8 cellular contexts compared by ENCODE assay signal in the genomic region with DNA sequence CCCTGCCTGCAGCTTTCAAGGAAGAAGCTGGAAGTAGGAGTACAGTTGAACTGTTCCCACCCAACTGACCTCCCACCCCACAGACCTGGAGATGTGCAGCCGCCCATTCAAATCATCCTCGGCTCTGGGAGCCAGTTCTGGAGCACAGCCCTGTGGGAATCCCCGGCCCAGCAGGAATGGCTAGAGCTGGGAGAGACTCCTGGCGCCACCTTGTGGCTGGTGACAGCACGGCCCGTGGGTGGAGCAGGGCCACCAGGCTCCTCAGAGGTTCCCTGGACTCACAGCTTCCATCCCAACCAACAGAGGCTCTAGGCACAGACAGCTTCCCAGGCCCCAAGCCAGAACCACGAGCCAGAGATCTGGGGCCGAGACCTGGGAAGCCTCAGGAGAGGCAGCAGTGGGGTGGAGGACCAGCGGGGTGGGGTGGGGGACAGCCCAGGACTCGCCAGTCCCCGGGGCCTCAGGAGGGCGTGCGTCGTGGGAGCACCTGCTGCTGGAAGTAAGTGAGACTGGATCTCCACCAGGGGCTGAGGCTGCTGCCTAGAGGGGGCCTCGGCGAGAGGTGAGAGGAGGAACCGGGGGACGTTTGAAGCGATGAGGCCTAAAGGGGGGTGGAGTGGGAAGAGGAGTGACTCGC. TPM values are rescaled to one million over a fixed set of nuclear protein-coding genes. Genes with fewer than 3 reads are reported as not detected.
DNase-seq lines count a peak whose midpoint lies in the region; ATAC-seq and TF ChIP-seq lines count a peak whose summit lies in the region.

No MANE protein-coding gene starts in this region.

- H3K4me3 Mint-ChIP-seq in activated T-cell treated with anti-CD3 and anti-CD28 coated beads, Interleukin-2, amount 50 U/mL, for 72 hours: no peak overlapping the region
- no peak overlapping the region for H3K4me3 Mint-ChIP-seq in natural killer cell treated with Interleukin-12 subunit alpha and Interleukin-12 subunit beta and Interleukin-15 and Interleukin-18, amount 100 ng/mL, for 72 hours
- H3K4me3 Mint-ChIP-seq in stimulated activated memory B cell treated with anti-CD40 and anti-IgM and Interleukin-4, amounts not matched to agents 10 μg/mL and 1 μg/mL and 100 μg/mL, for 72 hours: no peak overlapping the region

- H3K27ac Mint-ChIP-seq in activated T-cell treated with anti-CD3 and anti-CD28 coated beads, Interleukin-2, amount 50 U/mL, for 72 hours: peak overlapping the region; percentile 72
- H3K27ac Mint-ChIP-seq in natural killer cell treated with Interleukin-12 subunit alpha and Interleukin-12 subunit beta and Interleukin-15 and Interleukin-18, amount 100 ng/mL, for 72 hours: no peak overlapping the region
- H3K27ac Mint-ChIP-seq in stimulated activated memory B cell treated with anti-CD40 and anti-IgM and Interleukin-4, amounts not matched to agents 10 μg/mL and 1 μg/mL and 100 μg/mL, for 72 hours: peak overlapping the region; percentile 73

- H2AFZ ChIP-seq in OCI-LY3 (ENCODE audit: low read depth, low read length): no peak overlapping the region

- TF ChIP-seq CTCF in HL-60 (IDR thresholded peaks at IDR 0.05; ENCODE audit: insufficient read depth, low read length): peak; percentile 94
- peak; percentile 69 for TF ChIP-seq CTCF in OCI-LY3 (IDR thresholded peaks at IDR 0.05; ENCODE audit: low read depth, low read length)

- peak; percentile 69 to 81 for ATAC-seq in activated T-cell treated with anti-CD3 and anti-CD28 coated beads, Interleukin-2, amount 50 U/mL, for 72 hours (replicated peaks in 1 of 2)
- ATAC-seq in natural killer cell treated with Interleukin-12 subunit alpha and Interleukin-12 subunit beta and Interleukin-15 and Interleukin-18, amount 100 ng/mL, for 72 hours: peak; percentile 63 to 76
- peak; percentile 70 for ATAC-seq in stimulated activated memory B cell treated with anti-CD40 and anti-IgM and Interleukin-4, amounts not matched to agents 10 μg/mL and 1 μg/mL and 100 μg/mL, for 72 hours
- no peak for ATAC-seq in GM21381 (IDR thresholded peaks at IDR 0.05; ENCODE audit: unreplicated experiment)

- H3K4me1 ChIP-seq in OCI-LY3 (ENCODE audit: low read length): no peaks in the 10 kb centered on the region

- H3K36me3 Mint-ChIP-seq in activated T-cell treated with anti-CD3 and anti-CD28 coated beads, Interleukin-2, amount 50 U/mL, for 72 hours (ENCODE audit: insufficient read depth in 2 of 2): peaks cover 2 to 14% of the 10 kb centered on the region in 2 donors
- H3K36me3 Mint-ChIP-seq in natural killer cell treated with Interleukin-12 subunit alpha and Interleukin-12 subunit beta and Interleukin-15 and Interleukin-18, amount 100 ng/mL, for 72 hours: no peaks in the 10 kb centered on the region
- peaks cover 61% of the 10 kb centered on the region for H3K36me3 Mint-ChIP-seq in stimulated activated memory B cell treated with anti-CD40 and anti-IgM and Interleukin-4, amounts not matched to agents 10 μg/mL and 1 μg/mL and 100 μg/mL, for 72 hours

- H3K4me2 ChIP-seq in OCI-LY3 (ENCODE audit: low read length): no peak overlapping the region

- peaks cover 72% of the 10 kb centered on the region for H3K79me2 ChIP-seq in OCI-LY3 (ENCODE audit: low read length)

- H4K20me1 ChIP-seq in OCI-LY3 (ENCODE audit: insufficient read depth, low read length): peaks cover 72% of the 10 kb centered on the region

- H3K9me3 ChIP-seq in OCI-LY3 (ENCODE audit: insufficient read depth, low read length): no peaks in the 10 kb centered on the region

- no peak overlapping the region for H3K9ac ChIP-seq in OCI-LY3 (ENCODE audit: low read length)

- H3K36me3 ChIP-seq in OCI-LY3 (replicated peaks; ENCODE audit: low read depth, low read length): peaks cover 85% of the 10 kb centered on the region

- H3K4me3 ChIP-seq in HL-60 (replicated peaks; ENCODE audit: insufficient read depth, low read length) (no peak overlapping the region), OCI-LY3 (ENCODE audit: low read length) (no peak overlapping the region)

- H3K27me3 ChIP-seq in HL-60 (ENCODE audit: insufficient read depth, poor library complexity, severe bottlenecking) (no peaks in the 10 kb centered on the region), OCI-LY3 (ENCODE audit: low read depth, low read length) (no peaks in the 10 kb centered on the region)

- H3K4me1 Mint-ChIP-seq in activated T-cell treated with anti-CD3 and anti-CD28 coated beads, Interleukin-2, amount 50 U/mL, for 72 hours (ENCODE audit: low read depth): peaks cover 4% of the 10 kb centered on the region
- H3K4me1 Mint-ChIP-seq in natural killer cell treated with Interleukin-12 subunit alpha and Interleukin-12 subunit beta and Interleukin-15 and Interleukin-18, amount 100 ng/mL, for 72 hours (ENCODE audit: low read depth in 2 of 2): no peaks in the 10 kb centered on the region
- peaks cover 17% of the 10 kb centered on the region for H3K4me1 Mint-ChIP-seq in stimulated activated memory B cell treated with anti-CD40 and anti-IgM and Interleukin-4, amounts not matched to agents 10 μg/mL and 1 μg/mL and 100 μg/mL, for 72 hours

- DNase-seq in COLO668 (lab: John Stamatoyannopoulos, UW; ENCODE audit: unreplicated experiment): peak; percentile 83
- peak in 1 of 2 experiments; percentile 64 for DNase-seq in HL-60 (ENCODE audit: low read depth in 1 of 2, low spot score in 1 of 2)
- peak; percentile 73 to 75 for DNase-seq in activated T-cell treated with anti-CD3 and anti-CD28 coated beads, Interleukin-2, amount 50 U/mL, for 72 hours
- DNase-seq in fibroblast of gingiva (ENCODE audit: low read depth): peak; percentile 58
- DNase-seq in natural killer cell treated with Interleukin-12 subunit alpha and Interleukin-12 subunit beta and Interleukin-15 and Interleukin-18, amount 100 ng/mL, for 72 hours (ENCODE audit: low spot score): no peak

- no peak overlapping the region for H3K27ac ChIP-seq in HL-60 (replicated peaks)
- H3K27ac ChIP-seq in OCI-LY3 (ENCODE audit: low read length): no peak overlapping the region

- H3K27me3 Mint-ChIP-seq in activated T-cell treated with anti-CD3 and anti-CD28 coated beads, Interleukin-2, amount 50 U/mL, for 72 hours (ENCODE audit: low read depth): no peaks in the 10 kb centered on the region
- no peaks in the 10 kb centered on the region for H3K27me3 Mint-ChIP-seq in natural killer cell treated with Interleukin-12 subunit alpha and Interleukin-12 subunit beta and Interleukin-15 and Interleukin-18, amount 100 ng/mL, for 72 hours
- H3K27me3 Mint-ChIP-seq in stimulated activated memory B cell treated with anti-CD40 and anti-IgM and Interleukin-4, amounts not matched to agents 10 μg/mL and 1 μg/mL and 100 μg/mL, for 72 hours: no peaks in the 10 kb centered on the region

- H3K9me3 Mint-ChIP-seq in activated T-cell treated with anti-CD3 and anti-CD28 coated beads, Interleukin-2, amount 50 U/mL, for 72 hours: no peaks in the 10 kb centered on the region
- no peaks in the 10 kb centered on the region for H3K9me3 Mint-ChIP-seq in natural killer cell treated with Interleukin-12 subunit alpha and Interleukin-12 subunit beta and Interleukin-15 and Interleukin-18, amount 100 ng/mL, for 72 hours
- no peaks in the 10 kb centered on the region for H3K9me3 Mint-ChIP-seq in stimulated activated memory B cell treated with anti-CD40 and anti-IgM and Interleukin-4, amounts not matched to agents 10 μg/mL and 1 μg/mL and 100 μg/mL, for 72 hours

RNA-seq across cellular contexts. Expression of a gene that starts 43.4 kb away (rescaled TPM):
- 10 to 100 TPM; 88.6 to 99.0 TPM for total RNA-seq in activated T-cell treated with anti-CD3 and anti-CD28 coated beads, Interleukin-2, amount 50 U/mL, for 72 hours
- total RNA-seq in natural killer cell treated with Interleukin-12 subunit alpha and Interleukin-12 subunit beta and Interleukin-15 and Interleukin-18, amount 100 ng/mL, for 72 hours: 100 to 1,000 TPM in 1 of 2 donors, 10 to 100 TPM in 1; 85.4 to 149 TPM

Comparison
In these comparisons a context has a peak if more than half of its experiments do, and no peak if none do; other contexts are left out.
1. H3K27ac Mint-ChIP-seq: peak in activated T-cell treated with anti-CD3 and anti-CD28 coated beads, Interleukin-2, amount 50 U/mL, for 72 hours (single experiment) and stimulated activated memory B cell treated with anti-CD40 and anti-IgM and Interleukin-4, amounts not matched to agents 10 μg/mL and 1 μg/mL and 100 μg/mL, for 72 hours (single experiment); none in natural killer cell treated with Interleukin-12 subunit alpha and Interleukin-12 subunit beta and Interleukin-15 and Interleukin-18, amount 100 ng/mL, for 72 hours (0 of 2).